Comparison of ENCODE assay signal across 8 cellular contexts in genomic region chr11:92941676-92942571, GRCh38. TPM values are rescaled to one million over a fixed set of nuclear protein-coding genes. Genes with fewer than 3 reads are reported as not detected.
DNase-seq lines count a peak whose midpoint lies in the region; ATAC-seq and TF ChIP-seq lines count a peak whose summit lies in the region.

No MANE protein-coding gene starts in this region.

- peak; percentile 64 for TF ChIP-seq CTCF in GM12865 (IDR thresholded peaks at IDR 0.05; ENCODE audit: insufficient read depth, low read depth, low read length, missing control alignments)
- TF ChIP-seq CTCF in Panc1 (IDR thresholded peaks at IDR 0.05) = peak; percentile 82
- peak; percentile 81 for TF ChIP-seq CTCF in epithelial cell of esophagus (IDR thresholded peaks at IDR 0.05; ENCODE audit: insufficient read depth, low read depth, low read length, missing control alignments)
- peak; percentile 6 for TF ChIP-seq CTCF in neutrophil (IDR thresholded peaks at IDR 0.05)

- peaks cover 0 to 15% (median 5%) of the 10 kb centered on the region in 5 donors for H3K9me3 Mint-ChIP-seq in CD8-positive, alpha-beta memory T cell

- H3K4me1 Mint-ChIP-seq in CD8-positive, alpha-beta memory T cell = no peaks in the 10 kb centered on the region

- in situ Hi-C loops in ACHN (cut with HindIII; ENCODE audit: low pct_ligation_motif_present, low pct_unique_long_range_greater_than_20kb, low sequenced_read_pairs) = no loop called here
- in situ Hi-C loops in Panc1 (cut with HindIII; ENCODE audit: low pct_unique_long_range_greater_than_20kb, low sequenced_read_pairs) = no loop called here

- CTCF ChIA-PET in Panc1 (lab: Charles Lee) = interaction anchor here (0.6 kb wide), 1 partner anchor 531 kb away, joined by 3 read pairs; no protein-coding TSS in a partner anchor
- CTCF ChIA-PET in CD8-positive, alpha-beta memory T cell (lab: Charles Lee) = interaction anchor here (0.7 kb wide), 1 partner anchor 284 kb away, joined by 3 read pairs; no protein-coding TSS in a partner anchor

- no peak overlapping the region for H3K4me3 ChIP-seq in GM12865 (ENCODE audit: low read depth, low read length)
- H3K4me3 ChIP-seq in Panc1 (ENCODE audit: low read depth in 2 of 2, low read length in 2 of 2) = no peak overlapping the region
- no peak overlapping the region for H3K4me3 ChIP-seq in epithelial cell of esophagus (ENCODE audit: low read length)
- H3K4me3 ChIP-seq in neutrophil (ENCODE audit: low read depth in 1 of 2, low read length in 1 of 2) = no peak overlapping the region
- no peak overlapping the region for H3K4me3 ChIP-seq in CD8-positive, alpha-beta memory T cell (ENCODE audit: low read length)

- no peak overlapping the region for H3K4me3 Mint-ChIP-seq in CD8-positive, alpha-beta memory T cell

- DNase-seq in ACHN (peak; percentile 30), GM12865 (ENCODE audit: low read depth) (peak; percentile 38), Panc1 (ENCODE audit: low read depth, low spot score) (peak; percentile 25), epithelial cell of esophagus (ENCODE audit: low read depth) (peak; percentile 47), NCI-H1930 (lab: John Stamatoyannopoulos, UW) (no peak)
- DNase-seq in CD8-positive, alpha-beta memory T cell = no peak

- POLR2A ChIA-PET in Panc1 (lab: Charles Lee) = no interaction called here
- POLR2A ChIA-PET in CD8-positive, alpha-beta memory T cell (lab: Charles Lee) = no interaction called here

- H3K27ac Mint-ChIP-seq in CD8-positive, alpha-beta memory T cell = peak overlapping the region in 1 of 8 donors; percentile 47

- H3K27me3 ChIP-seq in Panc1 (ENCODE audit: control insufficient read depth, insufficient read depth, low read length) = no peaks in the 10 kb centered on the region
- peaks cover 1% of the 10 kb centered on the region for H3K27me3 ChIP-seq in neutrophil
- no peaks in the 10 kb centered on the region for H3K27me3 ChIP-seq in CD8-positive, alpha-beta memory T cell (ENCODE audit: insufficient read depth, low read length, poor library complexity, severe bottlenecking)

- H3K36me3 Mint-ChIP-seq in CD8-positive, alpha-beta memory T cell = no peaks in the 10 kb centered on the region

- peaks cover 0 to 6% of the 10 kb centered on the region in 2 donors for H3K27me3 Mint-ChIP-seq in CD8-positive, alpha-beta memory T cell

- H3K9me3 ChIP-seq in Panc1 (ENCODE audit: control insufficient read depth, insufficient read depth, low read depth, low read length) (no peaks in the 10 kb centered on the region), neutrophil (no peaks in the 10 kb centered on the region)
- no peaks in the 10 kb centered on the region for H3K9me3 ChIP-seq in CD8-positive, alpha-beta memory T cell (ENCODE audit: low read length)

- no peaks in the 10 kb centered on the region for H3K36me3 ChIP-seq in Panc1 (ENCODE audit: control insufficient read depth, insufficient read depth, low read length)
- H3K36me3 ChIP-seq in neutrophil = no peaks in the 10 kb centered on the region
- H3K36me3 ChIP-seq in CD8-positive, alpha-beta memory T cell (ENCODE audit: insufficient read depth, low read length) = no peaks in the 10 kb centered on the region

- BruUV-seq in Panc1 (replicated peaks; lab: Mats Ljungman, UMichigan) = no TSS peak

- H3K4me1 ChIP-seq in Panc1 (ENCODE audit: control insufficient read depth, insufficient read depth, low read length) = no peaks in the 10 kb centered on the region
- H3K4me1 ChIP-seq in neutrophil (ENCODE audit: control insufficient read depth in 1 of 2, insufficient read depth in 1 of 2, low read depth in 1 of 2, low read length in 1 of 2) = no peaks in the 10 kb centered on the region
- H3K4me1 ChIP-seq in CD8-positive, alpha-beta memory T cell (ENCODE audit: insufficient read depth, low read length) = no peaks in the 10 kb centered on the region

- H3K27ac ChIP-seq in Panc1 (ENCODE audit: low read length) (no peak overlapping the region), neutrophil (no peak overlapping the region)
- H3K27ac ChIP-seq in CD8-positive, alpha-beta memory T cell (ENCODE audit: low read depth, low read length) = no peak overlapping the region

- intact Hi-C loops in Panc1 (cut with micrococcal nuclease; ENCODE audit: unreplicated experiment) = loop anchor here (2.0 kb wide), 1 partner anchor 283 kb away; no protein-coding TSS in a partner anchor

- peak; percentile 71 for ATAC-seq in HG02973 (IDR thresholded peaks at IDR 0.05; ENCODE audit: unreplicated experiment)
- peak; percentile 68; the same call in 1 of the 2 replicates for ATAC-seq in Panc1

RNA-seq across cellular contexts. Expression of gene MTNR1B, which starts 27.5 kb away (rescaled TPM):
- not detected for total RNA-seq in Panc1 (2021; ENCODE audit: unreplicated experiment)
- polyA plus RNA-seq in Panc1 (2012; ENCODE audit: insufficient read length) = not detected
- total RNA-seq in CD8-positive, alpha-beta memory T cell = not detected
- polyA plus RNA-seq in CD8-positive, alpha-beta memory T cell = not detected

Comparison
In these comparisons a context has a peak if more than half of its experiments do, and no peak if none do; other contexts are left out.
1. DNase-seq: peak in ACHN (single experiment), GM12865 (single experiment), Panc1 (single experiment) and epithelial cell of esophagus (single experiment); none in CD8-positive, alpha-beta memory T cell (0 of 5) and NCI-H1930 (0 of 2).
2. CTCF ChIP-seq: peak in every context shown above with its lines; median percentile 82 in Panc1; 81 in epithelial cell of esophagus; 64 in GM12865; 6 in neutrophil.